19 cellular contexts compared by ENCODE assay signal in genomic region chr15:43293402-43293801, GRCh38. TPM values are rescaled to one million over a fixed set of nuclear protein-coding genes. Genes with fewer than 3 reads are reported as not detected.
DNase-seq lines count a peak whose midpoint lies in the region; ATAC-seq, FAIRE-seq and TF ChIP-seq lines count a peak whose summit lies in the region.
"Had no signal": no experiment of that assay in that cellular context is flagged by ENCODE, and none has a peak within 500 bp of the region (broad histone marks: within the 10 kb centered on the region; RNA-seq: fewer than 3 reads in every experiment).

No MANE protein-coding gene starts in this region.

- H3K4me3 Mint-ChIP-seq in memory B cell (peak overlapping the region; percentile 21), chondrocyte (ENCODE audit: unreplicated experiment) (no peak overlapping the region)
- H3K4me3 Mint-ChIP-seq: brain had no signal

- H3K36me3 ChIP-seq in K562 (ENCODE audit: control insufficient read depth, insufficient read depth, low read length): no peaks in the 10 kb centered on the region
- H3K36me3 ChIP-seq: upper lobe of left lung had no signal

- peak; percentile 51 for DNase-seq in D341Med (ENCODE audit: low spot score)
- peak; percentile 42 for DNase-seq in GM20000 (ENCODE audit: low spot score)
- peak; percentile 57 to 88 (median 71) for DNase-seq in K562 (ENCODE audit: extremely low read depth in 1 of 4, low spot score in 3 of 4)
- DNase-seq in memory B cell (ENCODE audit: low spot score in 2 of 2): no peak
- no peak for DNase-seq in HK-2 (ENCODE audit: unreplicated experiment)
- DNase-seq in SKM-1 (lab: John Stamatoyannopoulos, UW; ENCODE audit: unreplicated experiment): no peak
- no peak for DNase-seq in chondrocyte (ENCODE audit: low spot score)
- DNase-seq: activated CD8-positive, alpha-beta memory T cell treated with anti-CD3 and anti-CD28 coated beads for 24 hours; activated effector memory CD4-positive, alpha-beta T cell treated with anti-CD3 and anti-CD28 coated beads, Interleukin-2, amount 50 U/mL, for 16 hours; effector CD4-positive, alpha-beta T cell; NCI-H2029; SHP77 had no signal

- no peaks in the 10 kb centered on the region for H3K36me3 Mint-ChIP-seq in memory B cell
- H3K36me3 Mint-ChIP-seq in chondrocyte (ENCODE audit: low read depth): peaks cover 3% of the 10 kb centered on the region
- H3K36me3 Mint-ChIP-seq: brain had no signal

- no peaks in the 10 kb centered on the region for H3K79me2 ChIP-seq in K562 (ENCODE audit: control insufficient read depth, insufficient read depth, low read length)

- peak; percentile 91 for ATAC-seq in K562
- peak; percentile 81 for ATAC-seq in memory B cell (ENCODE audit: low read depth)
- ATAC-seq in GM21576 (IDR thresholded peaks at IDR 0.05; ENCODE audit: unreplicated experiment): no peak

- no peaks in the 10 kb centered on the region for H3K9me1 ChIP-seq in K562 (ENCODE audit: control insufficient read depth, insufficient read depth, low read length)

- no peak for TF ChIP-seq EP300 in K562 (IDR thresholded peaks at IDR 0.05; ENCODE audit: low read length)

- H3K4me3 ChIP-seq in K562: no peak overlapping the region
- H3K4me3 ChIP-seq: upper lobe of left lung had no signal

- H3K27ac Mint-ChIP-seq in memory B cell (no peak overlapping the region), chondrocyte (ENCODE audit: unreplicated experiment) (no peak overlapping the region)
- H3K27ac Mint-ChIP-seq: brain had no signal

- H3K4me2 ChIP-seq in K562 (ENCODE audit: insufficient read depth, low read length): no peak overlapping the region

- in situ Hi-C loops in K562 (cut with MboI): no loop called here

- no peak for TF ChIP-seq POLR2A in K562 (conservative IDR thresholded peaks at IDR 0.05)

- H3K4me1 Mint-ChIP-seq in memory B cell: peaks cover 5% of the 10 kb centered on the region
- peaks cover 5% of the 10 kb centered on the region for H3K4me1 Mint-ChIP-seq in chondrocyte (ENCODE audit: low read depth)
- H3K4me1 Mint-ChIP-seq: brain had no signal

- no TSS peak for BruUV-seq in K562 (replicated peaks; lab: Mats Ljungman, UMichigan)

- H3K27me3 Mint-ChIP-seq in memory B cell: peaks cover 21% of the 10 kb centered on the region
- H3K27me3 Mint-ChIP-seq in chondrocyte (ENCODE audit: low read depth): peaks cover 52% of the 10 kb centered on the region

- no peak for TF ChIP-seq RAD21 in K562 (CRISPR knock-in tag; conservative IDR thresholded peaks at IDR 0.05 in 1 of 2, IDR thresholded peaks at IDR 0.05 in 1 of 2)

- intact Hi-C loops in K562 (cut with micrococcal nuclease): no loop called here

- H3K27me3 ChIP-seq in K562 (ENCODE audit: control insufficient read depth in 2 of 2, insufficient read depth in 2 of 2, low read length in 2 of 2): peaks cover 9 to 15% of the 10 kb centered on the region in 2 experiments; a peak in 4 of 5 replicates
- H3K27me3 ChIP-seq: upper lobe of left lung had no signal

- no peak for TF ChIP-seq CTCF in GM20000 (IDR thresholded peaks at IDR 0.05; ENCODE audit: extremely low read depth, missing control alignments)
- TF ChIP-seq CTCF in K562 (IDR thresholded peaks at IDR 0.05 in 2 of 3, conservative IDR thresholded peaks at IDR 0.05 in 1 of 3; ENCODE audit: insufficient read depth in 2 of 3, low read depth in 1 of 3, low read length in 3 of 3): no peak
- TF ChIP-seq CTCF in chondrocyte (IDR thresholded peaks at IDR 0.05): no peak

- peak overlapping the region in 1 of 2 experiments; percentile 79; a peak in 1 of 4 replicates for H3K9ac ChIP-seq in K562 (ENCODE audit: insufficient read depth in 1 of 2, low read depth in 2 of 2, low read length in 2 of 2)

- no peak for FAIRE-seq in K562 (lab: Jason Lieb, UNC)
- FAIRE-seq: keratinocyte had no signal

- H3K9me3 Mint-ChIP-seq in memory B cell: no peaks in the 10 kb centered on the region
- H3K9me3 Mint-ChIP-seq in chondrocyte (ENCODE audit: low read depth): no peaks in the 10 kb centered on the region

- no peaks in the 10 kb centered on the region for H3K9me3 ChIP-seq in K562 (replicated peaks; ENCODE audit: control insufficient read depth, insufficient read depth, low read depth, low read length)
- H3K9me3 ChIP-seq: upper lobe of left lung had no signal

- no peak overlapping the region for H3K27ac ChIP-seq in K562 (ENCODE audit: extremely low read depth, low read depth, low read length)
- H3K27ac ChIP-seq: C4-2B, HL-60, upper lobe of left lung had no signal

- H4K20me1 ChIP-seq in K562 (replicated peaks; ENCODE audit: control insufficient read depth, insufficient read depth, low read length): no peaks in the 10 kb centered on the region

- peak overlapping the region; percentile 63; the same call in 1 of the 2 replicates for H2AFZ ChIP-seq in K562 (ENCODE audit: low read depth, low read length)

- H3K4me1 ChIP-seq in K562 (replicated peaks in 1 of 2; ENCODE audit: control insufficient read depth in 2 of 2, insufficient read depth in 2 of 2, low read length in 2 of 2): peaks cover 0 to 5% of the 10 kb centered on the region in 2 experiments; a peak in 3 of 5 replicates

- POLR2A ChIA-PET in K562 (lab: Yijun Ruan, JAX): interaction anchor here (1.0 to 1.5 kb wide), 2 partner anchors 37 to 77 kb away, joined by 3 to 5 read pairs; no protein-coding TSS in a partner anchor

- CTCF ChIA-PET in K562 (lab: Yijun Ruan, JAX; ENCODE audit: low intra/inter-chr PET ratio): no interaction called here

- 19% methylated on average over 16 of the region's 24 CpGs for WGBS in K562 (ENCODE audit: insufficient coverage, low coverage, missing lambda C conversion rate)

TF ChIP-seq in K562, 482 proteins besides CTCF, POLR2A, EP300 and RAD21 (continues in another document):
- no peak for TF ChIP-seq PHF21A (IDR thresholded peaks at IDR 0.05; ENCODE audit: borderline replicate concordance, low read depth)
- TF ChIP-seq TBP (optimal IDR thresholded peaks at IDR 0.05; ENCODE audit: low read depth, low read length): peak; percentile 28

RNA-seq across cellular contexts. Expression of gene TGM7, which starts 8.7 kb away (rescaled TPM):
- total RNA-seq in K562 (2011; cell fraction: chromatin; rRNA removed; ENCODE audit: low replicate concordance): not detected in 2 replicates
- not detected in 2 replicates for total RNA-seq in K562 (2011; cell fraction: nucleolus; rRNA removed)
- total RNA-seq in K562 (2011; cell fraction: nucleoplasm; rRNA removed): not detected in 2 replicates
- total RNA-seq in K562 (2014; rRNA removed): not detected in 2 replicates
- not detected in 2 replicates for total RNA-seq in K562 (2014; rRNA removed; fragmentation: Illumina TruSeq; extraction: Trizol)
- not detected in 2 replicates for total RNA-seq in K562 (2015; rRNA removed; fragmentation: Illumina TruSeq; extraction: Trizol)
- not detected in 2 replicates for total RNA-seq in K562 (2021)
- polyA plus RNA-seq in K562 (2011; rRNA removed): not detected in 2 replicates
- not detected in 2 replicates for polyA plus RNA-seq in K562 (2011; cell fraction: cytosol; rRNA removed)
- polyA plus RNA-seq in K562 (2011; cell fraction: nucleus; rRNA removed): not detected in 2 replicates
- not detected in 2 replicates for polyA plus RNA-seq in K562 (2012)
- not detected in 2 replicates for polyA plus RNA-seq in K562 (2014; fragmentation: Illumina TruSeq; extraction: Trizol)
- polyA plus RNA-seq in K562 (2014; fragmentation: Nextera tagmentation; extraction: Ambion mirVana): not detected
- polyA plus RNA-seq in K562 (2014; rRNA removed): not detected in 2 replicates
- not detected in 2 replicates for polyA minus RNA-seq in K562 (2011; rRNA and poly(A)+ RNA removed)
- not detected in 2 replicates for polyA minus RNA-seq in K562 (2011; cell fraction: cytosol; rRNA and poly(A)+ RNA removed)
- not detected in 2 replicates for polyA minus RNA-seq in K562 (2011; cell fraction: nucleus; rRNA and poly(A)+ RNA removed)
- total RNA-seq in chondrocyte: not detected in 3 replicates
- total RNA-seq: mononuclear cell, upper lobe of left lung had no signal
- polyA plus RNA-seq: keratinocyte had no signal

RNA-seq across cellular contexts. Expression of gene TGM5, which starts 26.7 kb away (rescaled TPM):
- 0.12 TPM in 1 of 2 replicates, not detected in the other for total RNA-seq in K562 (2011; cell fraction: chromatin; rRNA removed; ENCODE audit: low replicate concordance)
- total RNA-seq in K562 (2011; cell fraction: nucleolus; rRNA removed): not detected in 2 replicates
- total RNA-seq in K562 (2011; cell fraction: nucleoplasm; rRNA removed): not detected in 2 replicates
- not detected in 2 replicates for total RNA-seq in K562 (2014; rRNA removed)
- not detected in 2 replicates for total RNA-seq in K562 (2014; rRNA removed; fragmentation: Illumina TruSeq; extraction: Trizol)
- 0.07 and 0.15 TPM in 2 replicates for total RNA-seq in K562 (2015; rRNA removed; fragmentation: Illumina TruSeq; extraction: Trizol)
- total RNA-seq in K562 (2021): not detected in 2 replicates
- 0.07 TPM in 1 of 2 replicates, not detected in the other for polyA plus RNA-seq in K562 (2011; rRNA removed)
- 0.12 and 0.15 TPM in 2 replicates for polyA plus RNA-seq in K562 (2011; cell fraction: cytosol; rRNA removed)
- 0.06 and 0.07 TPM in 2 replicates for polyA plus RNA-seq in K562 (2011; cell fraction: nucleus; rRNA removed)
- polyA plus RNA-seq in K562 (2012): 0.03 TPM in 1 of 2 replicates, not detected in the other
- polyA plus RNA-seq in K562 (2014; fragmentation: Illumina TruSeq; extraction: Trizol): not detected in 2 replicates
- polyA plus RNA-seq in K562 (2014; fragmentation: Nextera tagmentation; extraction: Ambion mirVana): under 1 TPM; 0.03 to 0.10 TPM
- not detected in 2 replicates for polyA plus RNA-seq in K562 (2014; rRNA removed)
- not detected in 2 replicates for polyA minus RNA-seq in K562 (2011; rRNA and poly(A)+ RNA removed)
- not detected in 2 replicates for polyA minus RNA-seq in K562 (2011; cell fraction: cytosol; rRNA and poly(A)+ RNA removed)
- 0.22 TPM in 1 of 2 replicates, not detected in the other for polyA minus RNA-seq in K562 (2011; cell fraction: nucleus; rRNA and poly(A)+ RNA removed)
- total RNA-seq in chondrocyte: not detected in 3 replicates
- total RNA-seq: mononuclear cell had no signal
- polyA plus RNA-seq: keratinocyte had no signal

RNA-seq across cellular contexts. Expression of gene LCMT2, which starts 37.0 kb away (rescaled TPM):
- total RNA-seq in K562 (2011; cell fraction: chromatin; rRNA removed; ENCODE audit: low replicate concordance): 25.3 and 38.0 TPM in 2 replicates
- total RNA-seq in K562 (2011; cell fraction: nucleolus; rRNA removed): 27.9 and 30.5 TPM in 2 replicates
- 25.0 and 31.9 TPM in 2 replicates for total RNA-seq in K562 (2011; cell fraction: nucleoplasm; rRNA removed)
- total RNA-seq in K562 (2014; rRNA removed): 7.8 and 11.8 TPM in 2 replicates
- 16.5 and 18.6 TPM in 2 replicates for total RNA-seq in K562 (2014; rRNA removed; fragmentation: Illumina TruSeq; extraction: Trizol)
- 19.6 and 21.8 TPM in 2 replicates for total RNA-seq in K562 (2015; rRNA removed; fragmentation: Illumina TruSeq; extraction: Trizol)
- total RNA-seq in K562 (2021): 15.2 and 16.0 TPM in 2 replicates
- polyA plus RNA-seq in K562 (2011; rRNA removed): 14.9 and 22.3 TPM in 2 replicates
- polyA plus RNA-seq in K562 (2011; cell fraction: cytosol; rRNA removed): 10.0 and 10.4 TPM in 2 replicates
- 10.6 and 12.0 TPM in 2 replicates for polyA plus RNA-seq in K562 (2011; cell fraction: nucleus; rRNA removed)
- polyA plus RNA-seq in K562 (2012): 8.2 and 11.1 TPM in 2 replicates
- 15.3 and 18.2 TPM in 2 replicates for polyA plus RNA-seq in K562 (2014; fragmentation: Illumina TruSeq; extraction: Trizol)
- polyA plus RNA-seq in K562 (2014; fragmentation: Nextera tagmentation; extraction: Ambion mirVana): 1 to 10 TPM; 2.5 to 2.9 TPM
- 12.7 and 14.2 TPM in 2 replicates for polyA plus RNA-seq in K562 (2014; rRNA removed)
- 36.0 and 43.0 TPM in 2 replicates for polyA minus RNA-seq in K562 (2011; rRNA and poly(A)+ RNA removed)
- 8.3 and 13.5 TPM in 2 replicates for polyA minus RNA-seq in K562 (2011; cell fraction: cytosol; rRNA and poly(A)+ RNA removed)
- polyA minus RNA-seq in K562 (2011; cell fraction: nucleus; rRNA and poly(A)+ RNA removed): 18.3 and 36.4 TPM in 2 replicates
- total RNA-seq in chondrocyte: 7.1 to 8.4 TPM (median 7.4 TPM) in 3 replicates

Comparison
In these comparisons a context has a peak if more than half of its experiments do, and no peak if none do; other contexts are left out.
1. DNase-seq: peak in D341Med (single experiment), GM20000 (single experiment) and K562 (4 of 4); none in memory B cell (0 of 2), HK-2 (single experiment), SKM-1 (single experiment) and chondrocyte (single experiment).